1 cellular context compared by ENCODE assay signal in genomic region chr11:67353317-67354313, GRCh38.
TF ChIP-seq lines count a peak whose summit lies in the region.

Gene POLD4, minus strand, starts transcription at chr11:67353546. Its CDS starts 147 bp downstream, at chr11:67353399.

TF ChIP-seq in HepG2, 621 proteins besides CTCF, POLR2A, EP300 and RAD21 (continued from another document and continues in another):
- TF ChIP-seq, protein P1, sequence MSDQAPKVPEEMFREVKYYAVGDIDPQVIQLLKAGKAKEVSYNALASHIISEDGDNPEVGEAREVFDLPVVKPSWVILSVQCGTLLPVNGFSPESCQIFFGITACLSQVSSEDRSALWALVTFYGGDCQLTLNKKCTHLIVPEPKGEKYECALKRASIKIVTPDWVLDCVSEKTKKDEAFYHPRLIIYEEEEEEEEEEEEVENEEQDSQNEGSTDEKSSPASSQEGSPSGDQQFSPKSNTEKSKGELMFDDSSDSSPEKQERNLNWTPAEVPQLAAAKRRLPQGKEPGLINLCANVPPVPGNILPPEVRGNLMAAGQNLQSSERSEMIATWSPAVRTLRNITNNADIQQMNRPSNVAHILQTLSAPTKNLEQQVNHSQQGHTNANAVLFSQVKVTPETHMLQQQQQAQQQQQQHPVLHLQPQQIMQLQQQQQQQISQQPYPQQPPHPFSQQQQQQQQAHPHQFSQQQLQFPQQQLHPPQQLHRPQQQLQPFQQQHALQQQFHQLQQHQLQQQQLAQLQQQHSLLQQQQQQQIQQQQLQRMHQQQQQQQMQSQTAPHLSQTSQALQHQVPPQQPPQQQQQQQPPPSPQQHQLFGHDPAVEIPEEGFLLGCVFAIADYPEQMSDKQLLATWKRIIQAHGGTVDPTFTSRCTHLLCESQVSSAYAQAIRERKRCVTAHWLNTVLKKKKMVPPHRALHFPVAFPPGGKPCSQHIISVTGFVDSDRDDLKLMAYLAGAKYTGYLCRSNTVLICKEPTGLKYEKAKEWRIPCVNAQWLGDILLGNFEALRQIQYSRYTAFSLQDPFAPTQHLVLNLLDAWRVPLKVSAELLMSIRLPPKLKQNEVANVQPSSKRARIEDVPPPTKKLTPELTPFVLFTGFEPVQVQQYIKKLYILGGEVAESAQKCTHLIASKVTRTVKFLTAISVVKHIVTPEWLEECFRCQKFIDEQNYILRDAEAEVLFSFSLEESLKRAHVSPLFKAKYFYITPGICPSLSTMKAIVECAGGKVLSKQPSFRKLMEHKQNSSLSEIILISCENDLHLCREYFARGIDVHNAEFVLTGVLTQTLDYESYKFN (CRISPR knock-in tag; conservative IDR thresholded peaks at IDR 0.05): peak; percentile 45; the same call in 1 of the 2 replicates
- TF ChIP-seq MIXL1 (CRISPR knock-in tag; IDR thresholded peaks at IDR 0.05) (no peak), ZNF670 (CRISPR knock-in tag; IDR thresholded peaks at IDR 0.05; ENCODE audit: borderline replicate concordance) (no peak), ZNF225 (CRISPR knock-in tag; IDR thresholded peaks at IDR 0.05) (no peak), KAT2B (IDR thresholded peaks at IDR 0.05; ENCODE audit: borderline replicate concordance, low read depth, low read length) (no peak), REXO4 (CRISPR knock-in tag; IDR thresholded peaks at IDR 0.05; ENCODE audit: borderline replicate concordance) (0 out of 2 replicates have a peak, but pooled peaks have one; percentile 4), ZNF468 (CRISPR knock-in tag; IDR thresholded peaks at IDR 0.05) (peak; percentile 50; the same call in 1 of the 2 replicates), TOE1 (CRISPR knock-in tag; IDR thresholded peaks at IDR 0.05) (no peak), SKI (IDR thresholded peaks at IDR 0.05; ENCODE audit: partially characterized antibody) (peak; percentile 42), ARNTL (CRISPR knock-in tag; IDR thresholded peaks at IDR 0.05) (peak; percentile 35; the same call in 1 of the 2 replicates), ZBTB44 (CRISPR knock-in tag; IDR thresholded peaks at IDR 0.05) (no peak), CBX1 (IDR thresholded peaks at IDR 0.05; ENCODE audit: low read depth) (no peak), SRSF9 (IDR thresholded peaks at IDR 0.05; ENCODE audit: borderline replicate concordance, insufficient read depth, low read depth, low read length, poor library complexity, severe bottlenecking) (no peak), ZNF234 (CRISPR knock-in tag; conservative IDR thresholded peaks at IDR 0.05) (no peak), FOXP1 (IDR thresholded peaks at IDR 0.05) (no peak), FOXP1 (CRISPR knock-in tag; IDR thresholded peaks at IDR 0.05) (no peak), IKZF4 (CRISPR knock-in tag; IDR thresholded peaks at IDR 0.05; ENCODE audit: borderline replicate concordance, low read depth, not compliant biosample characterization) (no peak), PHB2 (IDR thresholded peaks at IDR 0.05; ENCODE audit: partially characterized antibody) (no peak), ZFY (CRISPR knock-in tag; IDR thresholded peaks at IDR 0.05) (peak; percentile 61), ZFP36L2 (CRISPR knock-in tag; IDR thresholded peaks at IDR 0.05) (no peak), SIN3A (IDR thresholded peaks at IDR 0.05; ENCODE audit: borderline replicate concordance, low read depth, low read length) (peak; percentile 69; the same call in 1 of the 2 replicates), MTA1 (CRISPR knock-in tag; IDR thresholded peaks at IDR 0.05; ENCODE audit: borderline replicate concordance) (no peak), ZBTB3 (CRISPR knock-in tag; IDR thresholded peaks at IDR 0.05; ENCODE audit: borderline replicate concordance, low read depth) (no peak), ZNF350 (CRISPR knock-in tag; IDR thresholded peaks at IDR 0.05; ENCODE audit: borderline replicate concordance, low read depth) (peak; percentile 62; the same call in 1 of the 2 replicates), ATAD3A (CRISPR knock-in tag; IDR thresholded peaks at IDR 0.05) (no peak), PHF20 (CRISPR knock-in tag; IDR thresholded peaks at IDR 0.05) (peak; percentile 77), ZNF720 (CRISPR knock-in tag; IDR thresholded peaks at IDR 0.05) (no peak), ATF7-NPFF (CRISPR knock-in tag; IDR thresholded peaks at IDR 0.05; ENCODE audit: low read depth) (no peak), MEIS2 (CRISPR knock-in tag; IDR thresholded peaks at IDR 0.05) (0 out of 2 replicates have a peak, but pooled peaks have one; percentile 64), RBM22 (optimal IDR thresholded peaks at IDR 0.05; ENCODE audit: low read length) (no peak), NPAS2 (CRISPR knock-in tag; IDR thresholded peaks at IDR 0.05; ENCODE audit: borderline replicate concordance) (no peak), ZMYM3 (CRISPR knock-in tag; IDR thresholded peaks at IDR 0.05) (0 out of 2 replicates have a peak, but pooled peaks have one; percentile 12), ZNF577 (CRISPR knock-in tag; IDR thresholded peaks at IDR 0.05; ENCODE audit: borderline replicate concordance, low read depth) (no peak), FLYWCH1 (CRISPR knock-in tag; IDR thresholded peaks at IDR 0.05) (no peak), ZFP36 (IDR thresholded peaks at IDR 0.05; ENCODE audit: borderline replicate concordance, low read depth, low read length, partially characterized antibody) (no peak), NR3C1 (CRISPR knock-in tag; IDR thresholded peaks at IDR 0.05) (no peak), NR2F2 (IDR thresholded peaks at IDR 0.05; ENCODE audit: borderline replicate concordance, low read depth) (no peak; the same call in 1 of the 2 replicates), BORCS8-MEF2B (CRISPR knock-in tag; IDR thresholded peaks at IDR 0.05) (no peak), ZNF17 (CRISPR knock-in tag; IDR thresholded peaks at IDR 0.05) (no peak), ZNF703 (CRISPR knock-in tag; IDR thresholded peaks at IDR 0.05; ENCODE audit: borderline replicate concordance) (no peak), SRSF4 (IDR thresholded peaks at IDR 0.05; ENCODE audit: low read depth, low read length, poor library complexity, severe bottlenecking) (no peak), ZNF274 (CRISPR knock-in tag; IDR thresholded peaks at IDR 0.05) (no peak), SKIL (CRISPR knock-in tag; IDR thresholded peaks at IDR 0.05; ENCODE audit: borderline replicate concordance) (0 out of 2 replicates have a peak, but pooled peaks have one; percentile 15), ZNF800 (CRISPR knock-in tag; IDR thresholded peaks at IDR 0.05) (no peak), HCFC1 (IDR thresholded peaks at IDR 0.05; ENCODE audit: low read depth, low read length) (no peak)
- TF ChIP-seq, protein P2, sequence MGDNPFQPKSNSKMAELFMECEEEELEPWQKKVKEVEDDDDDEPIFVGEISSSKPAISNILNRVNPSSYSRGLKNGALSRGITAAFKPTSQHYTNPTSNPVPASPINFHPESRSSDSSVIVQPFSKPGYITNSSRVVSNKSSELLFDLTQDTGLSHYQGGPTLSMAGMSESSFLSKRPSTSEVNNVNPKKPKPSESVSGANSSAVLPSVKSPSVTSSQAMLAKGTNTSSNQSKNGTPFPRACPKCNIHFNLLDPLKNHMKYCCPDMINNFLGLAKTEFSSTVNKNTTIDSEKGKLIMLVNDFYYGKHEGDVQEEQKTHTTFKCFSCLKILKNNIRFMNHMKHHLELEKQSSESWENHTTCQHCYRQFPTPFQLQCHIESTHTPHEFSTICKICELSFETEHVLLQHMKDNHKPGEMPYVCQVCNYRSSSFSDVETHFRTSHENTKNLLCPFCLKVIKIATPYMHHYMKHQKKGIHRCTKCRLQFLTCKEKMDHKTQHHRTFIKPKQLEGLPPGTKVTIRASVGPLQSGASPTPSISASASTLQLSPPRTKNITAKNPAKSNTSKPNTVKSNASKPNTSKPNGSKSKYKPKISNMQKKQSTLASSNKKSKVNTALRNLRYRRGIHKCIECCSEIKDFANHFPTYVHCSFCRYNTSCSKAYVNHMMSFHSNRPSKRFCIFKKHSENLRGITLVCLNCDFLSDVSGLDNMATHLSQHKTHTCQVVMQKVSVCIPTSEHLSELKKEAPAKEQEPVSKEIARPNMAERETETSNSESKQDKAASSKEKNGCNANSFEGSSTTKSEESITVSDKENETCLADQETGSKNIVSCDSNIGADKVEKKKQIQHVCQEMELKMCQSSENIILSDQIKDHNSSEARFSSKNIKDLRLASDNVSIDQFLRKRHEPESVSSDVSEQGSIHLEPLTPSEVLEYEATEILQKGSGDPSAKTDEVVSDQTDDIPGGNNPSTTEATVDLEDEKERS (CRISPR knock-in tag; IDR thresholded peaks at IDR 0.05): no peak
- TF ChIP-seq, protein P3, sequence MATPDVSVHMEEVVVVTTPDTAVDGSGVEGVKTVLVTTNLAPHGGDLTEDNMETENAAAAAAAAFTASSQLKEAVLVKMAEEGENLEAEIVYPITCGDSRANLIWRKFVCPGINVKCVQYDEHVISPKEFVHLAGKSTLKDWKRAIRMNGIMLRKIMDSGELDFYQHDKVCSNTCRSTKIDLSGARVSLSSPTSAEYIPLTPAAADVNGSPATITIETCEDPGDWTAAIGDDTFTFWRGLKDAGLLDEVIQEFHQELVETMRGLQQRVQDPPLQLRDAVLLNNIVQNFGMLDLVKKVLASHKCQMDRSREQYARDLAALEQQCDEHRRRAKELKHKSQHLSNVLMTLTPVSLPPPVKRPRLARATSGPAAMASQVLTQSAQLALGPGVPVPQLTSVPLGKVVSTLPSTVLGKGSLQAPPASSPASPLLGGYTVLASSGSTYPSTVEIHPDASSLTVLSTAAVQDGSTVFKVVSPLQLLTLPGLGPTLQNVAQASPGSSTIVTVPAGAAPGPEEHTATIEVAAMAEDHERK (CRISPR knock-in tag; IDR thresholded peaks at IDR 0.05; ENCODE audit: low read depth): no peak
- TF ChIP-seq, protein P4, sequence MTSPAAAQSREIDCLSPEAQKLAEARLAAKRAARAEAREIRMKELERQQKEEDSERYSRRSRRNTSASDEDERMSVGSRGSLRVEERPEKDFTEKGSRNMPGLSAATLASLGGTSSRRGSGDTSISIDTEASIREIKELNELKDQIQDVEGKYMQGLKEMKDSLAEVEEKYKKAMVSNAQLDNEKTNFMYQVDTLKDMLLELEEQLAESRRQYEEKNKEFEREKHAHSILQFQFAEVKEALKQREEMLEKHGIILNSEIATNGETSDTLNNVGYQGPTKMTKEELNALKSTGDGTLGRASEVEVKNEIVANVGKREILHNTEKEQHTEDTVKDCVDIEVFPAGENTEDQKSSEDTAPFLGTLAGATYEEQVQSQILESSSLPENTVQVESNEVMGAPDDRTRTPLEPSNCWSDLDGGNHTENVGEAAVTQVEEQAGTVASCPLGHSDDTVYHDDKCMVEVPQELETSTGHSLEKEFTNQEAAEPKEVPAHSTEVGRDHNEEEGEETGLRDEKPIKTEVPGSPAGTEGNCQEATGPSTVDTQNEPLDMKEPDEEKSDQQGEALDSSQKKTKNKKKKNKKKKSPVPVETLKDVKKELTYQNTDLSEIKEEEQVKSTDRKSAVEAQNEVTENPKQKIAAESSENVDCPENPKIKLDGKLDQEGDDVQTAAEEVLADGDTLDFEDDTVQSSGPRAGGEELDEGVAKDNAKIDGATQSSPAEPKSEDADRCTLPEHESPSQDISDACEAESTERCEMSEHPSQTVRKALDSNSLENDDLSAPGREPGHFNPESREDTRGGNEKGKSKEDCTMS (CRISPR knock-in tag; conservative IDR thresholded peaks at IDR 0.05): no peak
- TF ChIP-seq, protein P5, sequence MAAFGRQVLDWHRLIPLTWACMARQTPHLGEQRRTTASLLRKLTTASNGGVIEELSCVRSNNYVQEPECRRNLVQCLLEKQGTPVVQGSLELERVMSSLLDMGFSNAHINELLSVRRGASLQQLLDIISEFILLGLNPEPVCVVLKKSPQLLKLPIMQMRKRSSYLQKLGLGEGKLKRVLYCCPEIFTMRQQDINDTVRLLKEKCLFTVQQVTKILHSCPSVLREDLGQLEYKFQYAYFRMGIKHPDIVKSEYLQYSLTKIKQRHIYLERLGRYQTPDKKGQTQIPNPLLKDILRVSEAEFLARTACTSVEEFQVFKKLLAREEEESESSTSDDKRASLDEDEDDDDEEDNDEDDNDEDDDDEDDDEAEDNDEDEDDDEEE (CRISPR knock-in tag; IDR thresholded peaks at IDR 0.05): no peak
- TF ChIP-seq, protein P6, sequence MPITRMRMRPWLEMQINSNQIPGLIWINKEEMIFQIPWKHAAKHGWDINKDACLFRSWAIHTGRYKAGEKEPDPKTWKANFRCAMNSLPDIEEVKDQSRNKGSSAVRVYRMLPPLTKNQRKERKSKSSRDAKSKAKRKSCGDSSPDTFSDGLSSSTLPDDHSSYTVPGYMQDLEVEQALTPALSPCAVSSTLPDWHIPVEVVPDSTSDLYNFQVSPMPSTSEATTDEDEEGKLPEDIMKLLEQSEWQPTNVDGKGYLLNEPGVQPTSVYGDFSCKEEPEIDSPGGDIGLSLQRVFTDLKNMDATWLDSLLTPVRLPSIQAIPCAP (CRISPR knock-in tag; IDR thresholded peaks at IDR 0.05; ENCODE audit: low read depth): no peak
